ENCODE assay signal across 1 cellular context in genomic region chr22:19967850-19968449, GRCh38.
A peak's percentile ranks its signal among the peaks of the same experiment; 100 is the strongest.
TF ChIP-seq lines count a peak whose summit lies in the region.

No MANE protein-coding gene starts in this region.

TF ChIP-seq in K562, 482 proteins besides CTCF, POLR2A, EP300 and RAD21:
- TF ChIP-seq ZBTB7A (IDR thresholded peaks at IDR 0.05; ENCODE audit: borderline replicate concordance, control insufficient read depth, low read depth, low read length) (peak; percentile 12; the same call in 1 of the 2 replicates), PHF8 (IDR thresholded peaks at IDR 0.05; ENCODE audit: borderline replicate concordance, low read length) (no peak), ZNF253 (CRISPR knock-in tag; conservative IDR thresholded peaks at IDR 0.05) (no peak), SNIP1 (IDR thresholded peaks at IDR 0.05; ENCODE audit: low read depth) (no peak), ZNF551 (CRISPR knock-in tag; IDR thresholded peaks at IDR 0.05) (no peak), RBBP5 (IDR thresholded peaks at IDR 0.05; ENCODE audit: borderline replicate concordance, insufficient read depth, low read length, poor library complexity, severe bottlenecking) (peak; percentile 36), HOMEZ (CRISPR knock-in tag; IDR thresholded peaks at IDR 0.05) (no peak), ZNF212 (CRISPR knock-in tag; IDR thresholded peaks at IDR 0.05) (no peak), ZNF449 (CRISPR knock-in tag; IDR thresholded peaks at IDR 0.05) (no peak), SRF (CRISPR knock-in tag; IDR thresholded peaks at IDR 0.05) (0 out of 4 replicates have a peak, but pooled peaks of 1 of the 2 experiments have one; percentile 18), CHCHD3 (CRISPR knock-in tag; IDR thresholded peaks at IDR 0.05) (0 out of 2 replicates have a peak, but pooled peaks have one; percentile 1), ZNF280B (CRISPR knock-in tag; IDR thresholded peaks at IDR 0.05) (peak; percentile 40; the same call in 1 of the 2 replicates), NFIC (IDR thresholded peaks at IDR 0.05) (no peak), SIRT6 (IDR thresholded peaks at IDR 0.05; ENCODE audit: low read depth, low read length) (peak; percentile 68), TCF3 (CRISPR knock-in tag; IDR thresholded peaks at IDR 0.05) (no peak), MXD1 (CRISPR knock-in tag; IDR thresholded peaks at IDR 0.05; ENCODE audit: borderline replicate concordance, poor library complexity, severe bottlenecking) (no peak), PYGO2 (tag; IDR thresholded peaks at IDR 0.05) (no peak), RBM25 (IDR thresholded peaks at IDR 0.05; ENCODE audit: low read depth, low read length, severe bottlenecking) (no peak), UBTF (IDR thresholded peaks at IDR 0.05; ENCODE audit: borderline replicate concordance in 1 of 2, low read depth in 2 of 2, low read length in 2 of 2) (no peak), PTBP1 (IDR thresholded peaks at IDR 0.05; ENCODE audit: low read depth, low read length) (0 out of 2 replicates have a peak, but pooled peaks have one; percentile 27), VEZF1 (CRISPR knock-in tag; IDR thresholded peaks at IDR 0.05) (no peak), NUFIP1 (IDR thresholded peaks at IDR 0.05; ENCODE audit: partially characterized antibody) (no peak), ZNF165 (CRISPR knock-in tag; IDR thresholded peaks at IDR 0.05; ENCODE audit: borderline replicate concordance) (no peak), ILK (tag; IDR thresholded peaks at IDR 0.05; ENCODE audit: borderline replicate concordance, low read depth) (no peak), THRB (CRISPR knock-in tag; conservative IDR thresholded peaks at IDR 0.05) (no peak), NCOA6 (IDR thresholded peaks at IDR 0.05) (no peak), HNRNPK (IDR thresholded peaks at IDR 0.05; ENCODE audit: low read depth, low read length, poor library complexity, severe bottlenecking) (no peak), ZSCAN29 (IDR thresholded peaks at IDR 0.05) (no peak), ZNF699 (CRISPR knock-in tag; IDR thresholded peaks at IDR 0.05; ENCODE audit: insufficient replicate concordance) (no peak), RBM34 (IDR thresholded peaks at IDR 0.05; ENCODE audit: borderline replicate concordance, insufficient read depth, low read length) (no peak), XRCC4 (IDR thresholded peaks at IDR 0.05; ENCODE audit: extremely low read depth, insufficient read depth, insufficient read length) (no peak), PTTG1 (tag; IDR thresholded peaks at IDR 0.05; ENCODE audit: low read depth) (no peak), WHSC1 (IDR thresholded peaks at IDR 0.05; ENCODE audit: low read length) (peak; percentile 19), GATAD2B (IDR thresholded peaks at IDR 0.05; ENCODE audit: borderline replicate concordance) (no peak), NFATC3 (IDR thresholded peaks at IDR 0.05) (no peak), ZNF3 (CRISPR knock-in tag; IDR thresholded peaks at IDR 0.05) (no peak), DLX4 (CRISPR knock-in tag; IDR thresholded peaks at IDR 0.05) (no peak), KLF6 (CRISPR knock-in tag; IDR thresholded peaks at IDR 0.05; ENCODE audit: borderline replicate concordance) (no peak), ZNF23 (CRISPR knock-in tag; IDR thresholded peaks at IDR 0.05) (no peak), POLR2AphosphoS2 (IDR thresholded peaks at IDR 0.05; ENCODE audit: low read length) (peak; percentile 50; the same call in 1 of the 2 replicates), ESRRB (CRISPR knock-in tag; IDR thresholded peaks at IDR 0.05; ENCODE audit: borderline replicate concordance) (no peak), SFPQ (IDR thresholded peaks at IDR 0.05; ENCODE audit: low read depth, low read length) (no peak), MAFF (IDR thresholded peaks at IDR 0.05; ENCODE audit: low read length) (no peak), TCFL5 (CRISPR knock-in tag; conservative IDR thresholded peaks at IDR 0.05) (no peak), ZNF830 (CRISPR knock-in tag; IDR thresholded peaks at IDR 0.05) (no peak), IRF1 (CRISPR knock-in tag; IDR thresholded peaks at IDR 0.05; ENCODE audit: borderline replicate concordance) (no peak), RUNX1 (IDR thresholded peaks at IDR 0.05; ENCODE audit: low read depth) (0 out of 2 replicates have a peak, but pooled peaks have one; percentile 25), CAMTA2 (CRISPR knock-in tag; conservative IDR thresholded peaks at IDR 0.05) (no peak), ZFP30 (CRISPR knock-in tag; IDR thresholded peaks at IDR 0.05; ENCODE audit: borderline replicate concordance) (no peak), PHB (CRISPR knock-in tag; IDR thresholded peaks at IDR 0.05) (peak; percentile 78; the same call in 1 of the 2 replicates), FOXK2 (conservative IDR thresholded peaks at IDR 0.05 in 1 of 2, IDR thresholded peaks at IDR 0.05 in 1 of 2; ENCODE audit: low read depth in 2 of 2) (no peak), KDM5B (IDR thresholded peaks at IDR 0.05; ENCODE audit: insufficient replicate concordance, low read depth, low read length) (peak; percentile 48), PHF21A (IDR thresholded peaks at IDR 0.05; ENCODE audit: borderline replicate concordance, low read depth) (no peak), ZKSCAN1 (IDR thresholded peaks at IDR 0.05; ENCODE audit: low read depth, low read length) (peak; percentile 93), TFAM (CRISPR knock-in tag; conservative IDR thresholded peaks at IDR 0.05) (no peak), ZNF239 (CRISPR knock-in tag; IDR thresholded peaks at IDR 0.05) (no peak)
